Comparison of ENCODE assay signal across 8 cellular contexts in the genomic region with DNA sequence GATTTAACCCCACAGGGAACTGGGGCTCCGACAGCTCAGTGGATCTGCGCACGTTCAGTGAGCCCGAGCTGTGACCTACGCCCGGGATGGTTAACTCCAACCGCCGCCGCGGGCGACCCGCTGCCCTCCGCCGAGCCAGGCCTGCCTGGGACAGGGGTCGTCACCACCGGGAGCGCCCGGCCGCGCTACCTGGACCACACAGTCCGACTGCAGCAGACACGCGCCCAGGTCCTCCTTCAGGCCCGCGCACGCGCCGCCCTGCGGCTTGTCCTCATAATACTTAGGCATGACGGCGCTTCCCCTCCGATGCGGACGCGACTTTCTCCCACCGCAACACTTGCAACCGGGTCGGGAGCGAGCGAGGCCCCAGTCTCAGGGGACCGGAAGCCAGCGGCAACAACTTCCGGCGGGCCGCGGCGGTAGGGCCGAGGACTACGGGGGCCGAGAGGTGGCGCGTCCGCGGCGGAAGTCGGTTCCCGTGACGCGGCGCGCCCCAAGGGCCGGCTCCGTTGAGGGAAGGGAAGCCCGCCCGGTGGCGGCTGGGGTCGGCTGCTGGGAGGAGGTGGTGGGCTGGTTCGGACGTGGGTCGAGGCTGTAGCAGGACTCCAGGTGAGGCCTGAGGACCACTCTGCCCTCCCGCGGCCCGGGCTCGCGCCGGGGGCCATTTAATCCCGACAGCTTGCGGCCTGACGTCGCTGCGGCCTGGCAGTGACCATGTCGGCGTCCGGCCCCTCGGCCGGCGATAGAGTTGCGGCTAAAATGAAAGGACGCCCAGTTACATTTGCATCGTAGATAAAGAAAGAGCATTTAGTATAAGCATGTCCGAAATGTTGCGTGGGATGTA. TPM values are rescaled to one million over a fixed set of nuclear protein-coding genes. Genes with fewer than 3 reads are reported as not detected.
DNase-seq lines count a peak whose midpoint lies in the region; ATAC-seq and TF ChIP-seq lines count a peak whose summit lies in the region.

A gene with protein sequence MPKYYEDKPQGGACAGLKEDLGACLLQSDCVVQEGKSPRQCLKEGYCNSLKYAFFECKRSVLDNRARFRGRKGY (minus strand): TSS at position 395 of the 844 bp plus-strand sequence. CDS start 107 bp downstream, at position 288.
A gene with protein sequence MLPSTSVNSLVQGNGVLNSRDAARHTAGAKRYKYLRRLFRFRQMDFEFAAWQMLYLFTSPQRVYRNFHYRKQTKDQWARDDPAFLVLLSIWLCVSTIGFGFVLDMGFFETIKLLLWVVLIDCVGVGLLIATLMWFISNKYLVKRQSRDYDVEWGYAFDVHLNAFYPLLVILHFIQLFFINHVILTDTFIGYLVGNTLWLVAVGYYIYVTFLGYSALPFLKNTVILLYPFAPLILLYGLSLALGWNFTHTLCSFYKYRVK (plus strand): TSS at position 472 of the 844 bp plus-strand sequence. CDS start 1,171 bp downstream, outside the sequence.

- TF ChIP-seq CTCF in BJ (IDR thresholded peaks at IDR 0.05; ENCODE audit: insufficient read depth, low read depth, low read length) (no peak), colonic mucosa (IDR thresholded peaks at IDR 0.05) (no peak)

- ATAC-seq in GM19324 (IDR thresholded peaks at IDR 0.05; ENCODE audit: low FRiP score, unreplicated experiment), result peak; percentile 94
- peak; percentile 80 for ATAC-seq in HG03460 (IDR thresholded peaks at IDR 0.05; ENCODE audit: unreplicated experiment)
- peak; percentile 94 for ATAC-seq in left colon

- peak within 1 kb of the TSS; percentile 87 for H3K27ac ChIP-seq in colonic mucosa

- CTCF ChIA-PET in BJ (lab: Yijun Ruan, JAX), result interaction anchor here (1.0 kb wide), 1 partner anchor 29 kb away, joined by 3 read pairs; no protein-coding TSS in a partner anchor

- no peak for DNase-seq in BJ (ENCODE audit: low read depth)
- DNase-seq in NCI-H526 (lab: John Stamatoyannopoulos, UW), result peak; percentile 53 to 95
- DNase-seq in activated CD4-positive, alpha-beta T cell treated with anti-CD3 and anti-CD28 coated beads for 48 hours, result peak; percentile 95
- peak; percentile 90 for DNase-seq in colonic mucosa
- peak; percentile 87 to 93 for DNase-seq in left colon
- DNase-seq in stimulated activated CD4-positive, alpha-beta T cell treated with anti-CD3 and anti-CD28 coated beads, Interleukin-1b, Interleukin-23, amount 100 ng/mL, for 4 hours (ENCODE audit: low read depth in 2 of 2), result peak; percentile 77 to 86

- H3K9me3 ChIP-seq in colonic mucosa, result no peaks in the 10 kb centered on the region

- H3K27me3 ChIP-seq in BJ (ENCODE audit: control insufficient read depth, insufficient read depth, low read length) (no peaks in the 10 kb centered on the region), colonic mucosa (no peaks in the 10 kb centered on the region)

- H3K9ac ChIP-seq in colonic mucosa (ENCODE audit: low read depth in 2 of 2, low read length in 2 of 2), result peak within 1 kb of the TSS; percentile 93 to 98

- peaks cover 5% of the 10 kb centered on the region for H3K36me3 ChIP-seq in BJ (ENCODE audit: control insufficient read depth, insufficient read depth, low read length)
- no peaks in the 10 kb centered on the region for H3K36me3 ChIP-seq in colonic mucosa

- POLR2A ChIA-PET in BJ (lab: Charles Lee), result no interaction called here

- H3K4me1 ChIP-seq in colonic mucosa, result peaks cover 14% of the 10 kb centered on the region

- H3K4me3 ChIP-seq in BJ (ENCODE audit: low read depth, low read length), result peak within 1 kb of the TSS; percentile 90
- peak within 1 kb of the TSS; percentile 99 for H3K4me3 ChIP-seq in colonic mucosa

- intact Hi-C loops in colonic mucosa (cut with DNase I), result no loop called here
- intact Hi-C loops in left colon (cut with DNase I, micrococcal nuclease), result no loop called here

RNA-seq across cellular contexts. Expression of the first gene that starts in this region (rescaled TPM):
- polyA plus RNA-seq in BJ (2011; rRNA removed), result 23.0 and 24.4 TPM in 2 replicates
- 3.0 and 3.4 TPM in 2 replicates for polyA minus RNA-seq in BJ (2011; rRNA and poly(A)+ RNA removed)
- 10 to 100 TPM; 23.5 to 27.1 TPM for total RNA-seq in colonic mucosa
- total RNA-seq in left colon, result 10 to 100 TPM; 20.3 to 23.6 TPM

RNA-seq across cellular contexts. Expression of the second gene that starts in this region (rescaled TPM):
- polyA plus RNA-seq in BJ (2011; rRNA removed), result 18.3 and 43.9 TPM in 2 replicates
- polyA minus RNA-seq in BJ (2011; rRNA and poly(A)+ RNA removed), result 9.3 and 11.8 TPM in 2 replicates
- 10 to 100 TPM; 29.9 to 30.8 TPM for total RNA-seq in colonic mucosa
- 10 to 100 TPM; 33.0 to 36.5 TPM for total RNA-seq in left colon
